Comparison of ENCODE assay signal across 1 cellular context in the genomic region with DNA sequence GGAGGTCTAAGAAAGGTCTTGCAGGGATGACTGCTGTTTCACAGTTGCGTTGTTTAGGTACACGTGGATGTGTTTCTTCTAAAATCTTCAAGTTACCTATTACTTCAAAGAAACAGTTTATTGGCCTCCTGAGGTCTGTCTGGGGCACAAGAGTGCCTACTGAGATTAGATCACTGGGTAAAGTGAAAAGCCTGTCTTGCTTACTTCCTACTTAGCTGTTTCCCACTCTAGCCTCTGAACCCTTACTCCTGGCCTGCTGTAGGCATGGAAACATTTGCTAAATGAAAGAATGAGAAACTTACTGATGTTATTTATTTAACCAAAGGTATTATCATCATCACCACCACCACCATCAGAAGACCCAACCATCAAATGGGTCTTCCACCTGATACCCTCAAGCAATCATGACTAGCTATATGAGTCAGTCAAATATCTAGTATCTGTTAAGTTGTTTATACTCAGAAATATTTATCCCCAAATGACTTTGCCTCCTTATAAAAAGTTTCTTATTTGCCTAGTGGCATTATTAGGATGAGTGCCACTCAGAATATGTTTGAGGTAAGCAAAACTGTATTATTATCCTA.
TF ChIP-seq lines count a peak whose summit lies in the region.

No MANE protein-coding gene starts in this region.

TF ChIP-seq in H1, 55 proteins besides CTCF, POLR2A, EP300 and RAD21 (continued from another document):
- TF ChIP-seq TEAD4 (IDR thresholded peaks at IDR 0.05; ENCODE audit: low read depth, low read length), result no peak
- TF ChIP-seq SIX5 (IDR thresholded peaks at IDR 0.05; ENCODE audit: low read depth, low read length), result no peak
